In genomic region chr1:20720631-20721051, GRCh38 we compare ENCODE assay signal across 19 cellular contexts. TPM values are rescaled to one million over a fixed set of nuclear protein-coding genes. Genes with fewer than 3 reads are reported as not detected.
DNase-seq lines count a peak whose midpoint lies in the region; ATAC-seq and TF ChIP-seq lines count a peak whose summit lies in the region.
"Had no signal": no experiment of that assay in that cellular context is flagged by ENCODE, and none has a peak within 500 bp of the region (broad histone marks: within the 10 kb centered on the region; RNA-seq: fewer than 3 reads in every experiment).

No MANE protein-coding gene starts in this region.

- H3K27ac Mint-ChIP-seq in CD14-positive monocyte (no peak overlapping the region), endothelial cell (ENCODE audit: unreplicated experiment) (no peak overlapping the region)

- H3K4me3 Mint-ChIP-seq in CD14-positive monocyte (no peak overlapping the region), endothelial cell (ENCODE audit: unreplicated experiment) (no peak overlapping the region)

- H3K4me1 Mint-ChIP-seq in CD14-positive monocyte (peaks cover 9% of the 10 kb centered on the region), endothelial cell (ENCODE audit: unreplicated experiment) (peaks cover 9% of the 10 kb centered on the region)

- H3K27me3 Mint-ChIP-seq in CD14-positive monocyte (ENCODE audit: low read depth in 3 of 3) (peaks cover 34 to 53% (median 37%) of the 10 kb centered on the region in 3 donors), endothelial cell (ENCODE audit: unreplicated experiment) (peaks cover 31% of the 10 kb centered on the region)

- H3K36me3 Mint-ChIP-seq in CD14-positive monocyte (peaks cover 0 to 3% of the 10 kb centered on the region in 2 donors), endothelial cell (ENCODE audit: low read depth, unreplicated experiment) (peaks cover 3% of the 10 kb centered on the region)

- H3K9me3 Mint-ChIP-seq in CD14-positive monocyte: peaks cover 0 to 8% (median 2%) of the 10 kb centered on the region in 7 donors
- no peaks in the 10 kb centered on the region for H3K9me3 Mint-ChIP-seq in endothelial cell (ENCODE audit: unreplicated experiment)

- DNase-seq in activated effector memory CD4-positive, alpha-beta T cell treated with anti-CD3 and anti-CD28 coated beads, Interleukin-2, amount 50 U/mL, for 16 hours: peak; percentile 56
- no peak for DNase-seq in activated effector memory CD4-positive, alpha-beta T cell treated with Interleukin-2 at 50 U/mL for 16 hours
- DNase-seq in CD14-positive monocyte (ENCODE audit: low spot score) (peak; percentile 34), endothelial cell (ENCODE audit: low spot score) (peak; percentile 2), sciatic nerve (ENCODE audit: low spot score) (peak; percentile 38), hepatic stellate cell (ENCODE audit: low spot score) (no peak), NCI-H82 treated with DMSO at 0.1 percent for 48 hours (lab: John Stamatoyannopoulos, UW; ENCODE audit: unreplicated experiment) (no peak)
- DNase-seq: DND-41, GDM1, HCEC 1CT, NCI-H1436, NCI-H2029, NCI-H2171 treated with DMSO at 0.1 percent for 48 hours, NCI-H446 treated with DMSO at 0.1 percent for 48 hours, NCI-H774, PC-9 had no signal

- ATAC-seq in sciatic nerve: no peak
- no peak for ATAC-seq in HG02852 (IDR thresholded peaks at IDR 0.05; ENCODE audit: unreplicated experiment)
- ATAC-seq: GM12878, K562 had no signal

- intact Hi-C loops in CD14-positive monocyte (cut with micrococcal nuclease) (no loop called here), sciatic nerve (cut with DNase I) (no loop called here)

- no peak for TF ChIP-seq CTCF in CD14-positive monocyte (IDR thresholded peaks at IDR 0.05)
- no peak for TF ChIP-seq CTCF in endothelial cell (IDR thresholded peaks at IDR 0.05; ENCODE audit: unreplicated experiment)

RNA-seq across cellular contexts. Expression of gene KIF17, which starts 2.8 kb away (rescaled TPM):
- not detected for polyA plus RNA-seq in CD14-positive monocyte
- total RNA-seq in endothelial cell (ENCODE audit: unreplicated experiment) (1.8 TPM), sciatic nerve (2.4 TPM)

RNA-seq across cellular contexts. Expression of gene SH2D5, which starts 11.9 kb away (rescaled TPM):
- polyA plus RNA-seq in CD14-positive monocyte: not detected
- 0.26 TPM for total RNA-seq in endothelial cell (ENCODE audit: unreplicated experiment)
- not detected for total RNA-seq in sciatic nerve

RNA-seq across cellular contexts. Expression of gene DDOST, which starts 59.5 kb away (rescaled TPM):
- polyA plus RNA-seq in CD14-positive monocyte: 100 to 1,000 TPM; 241 to 245 TPM
- 235 TPM for total RNA-seq in endothelial cell (ENCODE audit: unreplicated experiment)
- 103 TPM for total RNA-seq in sciatic nerve

Comparison
In these comparisons a context has a peak if more than half of its experiments do, and no peak if none do; other contexts are left out.
1. DNase-seq: peak in activated effector memory CD4-positive, alpha-beta T cell treated with anti-CD3 and anti-CD28 coated beads, Interleukin-2, amount 50 U/mL, for 16 hours (single experiment), CD14-positive monocyte (single experiment), endothelial cell (single experiment) and sciatic nerve (single experiment); none in activated effector memory CD4-positive, alpha-beta T cell treated with Interleukin-2 at 50 U/mL for 16 hours (single experiment), hepatic stellate cell (single experiment) and NCI-H82 treated with DMSO at 0.1 percent for 48 hours (single experiment).